Comparison of ENCODE assay signal across 8 cellular contexts in the genomic region with DNA sequence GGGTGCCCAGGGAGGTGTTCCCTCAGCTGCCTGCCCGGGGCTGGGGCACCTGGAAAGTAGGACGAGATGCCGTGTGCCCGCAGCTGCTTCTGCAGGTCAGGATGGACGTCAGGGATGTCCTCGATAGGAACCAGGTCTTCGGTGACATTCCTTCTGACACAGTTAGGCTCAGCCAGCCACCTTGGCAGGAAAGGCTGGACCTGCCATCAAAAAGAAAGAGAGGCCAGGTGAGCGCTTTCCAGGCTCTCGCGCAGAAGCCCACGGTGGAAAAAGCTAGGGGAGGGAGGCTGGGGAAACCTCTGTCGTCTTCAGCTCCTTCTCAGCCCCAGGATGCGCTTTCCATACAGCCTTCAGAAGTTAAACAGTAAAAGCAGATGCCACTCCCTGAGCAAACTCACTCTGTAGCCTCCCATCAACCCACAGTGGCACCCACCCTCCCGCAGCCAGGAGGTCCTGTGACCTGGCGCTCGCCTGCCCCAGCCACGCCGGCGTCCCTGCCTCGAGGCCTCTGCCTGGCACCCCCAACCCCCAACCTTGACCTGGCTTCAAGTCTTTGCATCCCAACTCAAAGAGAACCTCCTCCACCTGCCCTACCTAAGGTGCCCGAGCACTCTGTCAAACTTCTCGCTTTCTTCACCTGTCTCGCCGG. TPM values are rescaled to one million over a fixed set of nuclear protein-coding genes. Genes with fewer than 3 reads are reported as not detected.
DNase-seq lines count a peak whose midpoint lies in the region; ATAC-seq and TF ChIP-seq lines count a peak whose summit lies in the region.

No MANE protein-coding gene starts in this region.

- H3K4me3 Mint-ChIP-seq in chondrocyte (ENCODE audit: unreplicated experiment): peak overlapping the region; percentile 73
- H3K4me3 Mint-ChIP-seq in naive B cell: peak overlapping the region; percentile 69 to 93 (median 87)

- in situ Hi-C loops in IMR-90 (cut with MboI; ENCODE audit: low sequenced_read_pairs): no loop called here

- BruUV-seq in IMR-90 (replicated peaks; lab: Mats Ljungman, UMichigan): no TSS peak

- TF ChIP-seq CTCF in AG04449 (IDR thresholded peaks at IDR 0.05; ENCODE audit: insufficient read depth, low read length, missing control alignments) (no peak), IMR-90 (conservative IDR thresholded peaks at IDR 0.05; ENCODE audit: low read depth, low read length) (no peak), chondrocyte (IDR thresholded peaks at IDR 0.05) (no peak)

- peak overlapping the region; percentile 65 for H2AK9ac ChIP-seq in IMR-90 (replicated peaks; ENCODE audit: low read depth, low read length, poor library complexity)

- no peak overlapping the region for H3K14ac ChIP-seq in IMR-90 (replicated peaks; ENCODE audit: low read depth, low read length)

- H3K4me1 Mint-ChIP-seq in chondrocyte (ENCODE audit: low read depth) (peaks cover 28% of the 10 kb centered on the region), naive B cell (peaks cover 26 to 29% (median 28%) of the 10 kb centered on the region in 3 donors)

- 77% methylated on average over 13 of the region's 24 CpGs; no CpG with 5 or more reads in 1 of the 2 experiments for WGBS in IMR-90 (ENCODE audit: extremely low coverage in 2 of 2, insufficient read length in 1 of 2), 2 experiments

- H3K9ac ChIP-seq in IMR-90 (ENCODE audit: low read depth, low read length): peak overlapping the region; percentile 12; the same call in 1 of the 2 replicates

- no peak overlapping the region for H2BK20ac ChIP-seq in IMR-90 (ENCODE audit: low read depth, low read length)

- no peak overlapping the region for H2AK5ac ChIP-seq in IMR-90 (ENCODE audit: low read depth, low read length)

- no peak for TF ChIP-seq POLR2A in IMR-90 (IDR thresholded peaks at IDR 0.05; ENCODE audit: low read depth, low read length)

- no peaks in the 10 kb centered on the region for H3K9me3 ChIP-seq in IMR-90 (ENCODE audit: control insufficient read depth, insufficient read depth, low read length)

- intact Hi-C loops in IMR-90 (cut with micrococcal nuclease): no loop called here

- H3K56ac ChIP-seq in IMR-90 (ENCODE audit: extremely low read depth, insufficient read depth, low read length): no peak overlapping the region

- TF ChIP-seq RAD21 in IMR-90 (IDR thresholded peaks at IDR 0.05; ENCODE audit: low read length): no peak

- H3K27ac ChIP-seq in IMR-90 (ENCODE audit: insufficient read depth, low read length): no peak overlapping the region

- H3K36me3 ChIP-seq in IMR-90 (ENCODE audit: control insufficient read depth, insufficient read depth, low read length): peaks cover 47% of the 10 kb centered on the region

- POLR2A ChIA-PET in AG04449 (lab: Yijun Ruan, JAX) (no interaction called here), IMR-90 (lab: Charles Lee; ENCODE audit: unreplicated experiment) (no interaction called here)

- H3K4me3 ChIP-seq in AG04449 (ENCODE audit: low read depth, low read length) (peak overlapping the region; percentile 88), IMR-90 (ENCODE audit: insufficient read depth, low read depth, low read length) (peak overlapping the region; percentile 95)

- H3K27ac Mint-ChIP-seq in chondrocyte (ENCODE audit: unreplicated experiment): peak overlapping the region; percentile 8
- H3K27ac Mint-ChIP-seq in naive B cell: peak overlapping the region in 5 of 6 donors; percentile 41 to 82 (median 57)

- H3K4ac ChIP-seq in IMR-90 (ENCODE audit: low read depth, low read length): no peak overlapping the region

- no peak overlapping the region for H2BK120ac ChIP-seq in IMR-90 (ENCODE audit: low read depth, low read length)

- ATAC-seq in IMR-90 (ENCODE audit: low read depth) (no peak), naive B cell (ENCODE audit: low read depth in 2 of 2) (no peak), GM21367 (IDR thresholded peaks at IDR 0.05; ENCODE audit: unreplicated experiment) (no peak), esophagus mucosa (no peak)

- dilution Hi-C loops in IMR-90 (cut with HindIII; ENCODE audit: low sequenced_read_pairs, unreplicated experiment): no loop called here

- no peaks in the 10 kb centered on the region for H3K27me3 ChIP-seq in IMR-90 (ENCODE audit: control insufficient read depth, insufficient read depth, low read length)

- H4K20me1 ChIP-seq in IMR-90 (ENCODE audit: insufficient read depth, low read length): peaks cover 5% of the 10 kb centered on the region; the same call in 1 of the 2 replicates

- no peak overlapping the region for H2BK15ac ChIP-seq in IMR-90 (ENCODE audit: low read depth, low read length)

- no peak overlapping the region for H2BK5ac ChIP-seq in IMR-90 (ENCODE audit: low read depth, low read length, poor library complexity, severe bottlenecking)

- H3K9me1 ChIP-seq in IMR-90 (ENCODE audit: insufficient read depth, low read length): 0 out of 2 replicates have a peak, but pooled peaks cover 3% of the 10 kb centered on the region

- H3K23ac ChIP-seq in IMR-90 (ENCODE audit: low read depth, low read length): no peak overlapping the region

- H4K5ac ChIP-seq in IMR-90 (ENCODE audit: low read depth, low read length): no peak overlapping the region

- H3K9me3 Mint-ChIP-seq in chondrocyte (ENCODE audit: low read depth) (no peaks in the 10 kb centered on the region), naive B cell (no peaks in the 10 kb centered on the region)

- H3K4me1 ChIP-seq in IMR-90 (ENCODE audit: control insufficient read depth, insufficient read depth, low read length): peaks cover 9% of the 10 kb centered on the region

- H3K36me3 Mint-ChIP-seq in chondrocyte (ENCODE audit: low read depth): peaks cover 10% of the 10 kb centered on the region
- no peaks in the 10 kb centered on the region for H3K36me3 Mint-ChIP-seq in naive B cell

- H3K18ac ChIP-seq in IMR-90 (ENCODE audit: low read depth, low read length): no peak overlapping the region

- H4K91ac ChIP-seq in IMR-90 (ENCODE audit: insufficient read depth, low read depth, low read length): no peak overlapping the region

- peak overlapping the region; percentile 99 for H2AFZ ChIP-seq in IMR-90 (replicated peaks; ENCODE audit: low read length, poor library complexity)

- no peak overlapping the region for H4K8ac ChIP-seq in IMR-90 (ENCODE audit: low read depth in 2 of 2, low read length in 2 of 2)

- H3K4me2 ChIP-seq in IMR-90 (ENCODE audit: low read depth, low read length): peak overlapping the region; percentile 98

- H3K27me3 Mint-ChIP-seq in chondrocyte (ENCODE audit: low read depth) (no peaks in the 10 kb centered on the region), naive B cell (no peaks in the 10 kb centered on the region)

- CTCF ChIA-PET in AG04449 (lab: Yijun Ruan, JAX): interaction anchor here (1.4 to 2.7 kb wide), 3 partner anchors 9 to 11 kb away, joined by 5 to 8 read pairs (median 7); no protein-coding TSS in a partner anchor
- CTCF ChIA-PET in IMR-90 (lab: Yijun Ruan, JAX): no interaction called here

- H3K79me1 ChIP-seq in IMR-90 (ENCODE audit: low read depth in 1 of 2, low read length in 2 of 2): peaks cover 13 to 36% of the 10 kb centered on the region in 2 experiments

- DNase-seq in AG04449 (ENCODE audit: low read depth, low spot score): no peak
- no peak for DNase-seq in IMR-90
- peak; percentile 67 for DNase-seq in chondrocyte (ENCODE audit: low spot score)
- no peak for DNase-seq in naive B cell
- DNase-seq in mesenteric fat pad (ENCODE audit: low spot score): no peak
- DNase-seq in hypothalamus (lab: John Stamatoyannopoulos, UW): no peak

TF ChIP-seq in IMR-90, 13 proteins besides CTCF, POLR2A, EP300 and RAD21:
- TF ChIP-seq BHLHE40 (IDR thresholded peaks at IDR 0.05; ENCODE audit: low read depth, low read length) (no peak), MAFK (IDR thresholded peaks at IDR 0.05; ENCODE audit: low read depth, low read length) (no peak), FOS (IDR thresholded peaks at IDR 0.05; ENCODE audit: low read depth, low read length) (no peak), RFX5 (IDR thresholded peaks at IDR 0.05; ENCODE audit: low read depth, low read length) (no peak), CEBPB (IDR thresholded peaks at IDR 0.05; ENCODE audit: low read depth, low read length) (no peak), MAZ (IDR thresholded peaks at IDR 0.05; ENCODE audit: borderline replicate concordance, low read depth, low read length) (no peak)

RNA-seq across cellular contexts. Expression of a gene that starts 1.3 kb away (rescaled TPM):
- total RNA-seq in IMR-90 (2012; rRNA removed) (3.3 and 3.8 TPM in 2 replicates), chondrocyte (7.9 to 10.1 TPM (median 9.6 TPM) in 3 replicates), esophagus mucosa (9.0 TPM), mesenteric fat pad (15.1 TPM)
- polyA plus RNA-seq in IMR-90 (2012; rRNA removed) (14.5 and 17.2 TPM in 2 replicates), naive B cell (ENCODE audit: low read depth in 6 of 6) (10 to 100 TPM in 1 of 6 donors, 1 to 10 TPM in 4, not detected in 1; 7.1 to 14.9 (median 7.6) TPM)
- 10.6 and 16.7 TPM in 2 replicates for polyA plus RNA-seq in IMR-90 (2012; cell fraction: cytosol; rRNA removed)
- 29.6 and 67.5 TPM in 2 replicates for polyA plus RNA-seq in IMR-90 (2012; cell fraction: nucleus; rRNA removed; ENCODE audit: low replicate concordance)

RNA-seq across cellular contexts. Expression of a gene that starts 1.5 kb away (rescaled TPM):
- total RNA-seq in IMR-90 (2012; rRNA removed) (5.2 and 6.1 TPM in 2 replicates), chondrocyte (14.4 to 16.0 TPM (median 14.7 TPM) in 3 replicates), esophagus mucosa (18.1 TPM), mesenteric fat pad (14.6 TPM)
- polyA plus RNA-seq in IMR-90 (2012; rRNA removed) (13.4 and 17.0 TPM in 2 replicates), naive B cell (ENCODE audit: low read depth in 6 of 6) (10 to 100 TPM; 19.1 to 26.4 (median 24.1) TPM)
- 12.0 and 16.4 TPM in 2 replicates for polyA plus RNA-seq in IMR-90 (2012; cell fraction: cytosol; rRNA removed)
- 12.2 and 32.5 TPM in 2 replicates for polyA plus RNA-seq in IMR-90 (2012; cell fraction: nucleus; rRNA removed; ENCODE audit: low replicate concordance)
